In the genomic region with DNA sequence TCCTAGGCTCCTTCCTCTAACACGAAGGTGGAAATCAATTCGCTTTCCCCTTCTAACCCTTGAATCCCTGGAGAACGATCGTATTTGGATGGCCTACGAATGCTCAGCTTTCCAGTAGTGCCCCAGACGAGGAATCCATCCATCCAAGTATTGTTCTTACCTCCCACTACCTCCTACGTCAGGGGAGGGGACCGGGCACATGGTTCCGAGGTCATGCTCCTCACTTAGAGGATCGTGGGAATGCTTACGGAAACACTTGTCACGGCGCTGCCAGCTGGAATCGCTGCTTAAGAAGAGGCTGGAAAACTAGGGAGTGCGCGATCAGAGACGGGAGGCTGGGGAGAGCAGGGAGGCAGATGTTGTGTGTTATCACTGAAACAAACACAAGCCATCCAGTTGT, we compare ENCODE assay signal across 10 cellular contexts. TPM values are rescaled to one million over a fixed set of nuclear protein-coding genes. Genes with fewer than 3 reads are reported as not detected.
DNase-seq lines count a peak whose midpoint lies in the region; ATAC-seq and TF ChIP-seq lines count a peak whose summit lies in the region.
"Had no signal": no experiment of that assay in that cellular context is flagged by ENCODE, and none has a peak within 500 bp of the region (broad histone marks: within the 10 kb centered on the region; RNA-seq: fewer than 3 reads in every experiment).

No MANE protein-coding gene starts in this region.

- peak overlapping the region; percentile 66 for H3K27ac Mint-ChIP-seq in CD8-positive, alpha-beta T cell
- peak overlapping the region in 4 of 5 experiments; percentile 72 to 94 (median 82) for H3K27ac Mint-ChIP-seq in brain

- POLR2A ChIA-PET in CD8-positive, alpha-beta T cell (lab: Charles Lee): no interaction called here

- H3K4me1 Mint-ChIP-seq in CD8-positive, alpha-beta T cell (ENCODE audit: low read depth): peaks cover 90% of the 10 kb centered on the region
- H3K4me1 Mint-ChIP-seq in brain: peaks cover 91% of the 10 kb centered on the region

- H3K27ac ChIP-seq in CD8-positive, alpha-beta T cell (ENCODE audit: low read depth, low read length): no peak overlapping the region
- peak overlapping the region; percentile 56 for H3K27ac ChIP-seq in right cardiac atrium (ENCODE audit: low read length)

- H3K27me3 Mint-ChIP-seq in CD8-positive, alpha-beta T cell (ENCODE audit: low read depth): no peaks in the 10 kb centered on the region
- no peaks in the 10 kb centered on the region for H3K27me3 Mint-ChIP-seq in brain

- no peak for DNase-seq in CD8-positive, alpha-beta T cell
- DNase-seq in right cardiac atrium: peak; percentile 91 to 96 (median 94)
- peak; percentile 26 for DNase-seq in renal cortical epithelial cell (ENCODE audit: low read depth)
- DNase-seq in NK-92 (lab: John Stamatoyannopoulos, UW; ENCODE audit: unreplicated experiment): no peak
- DNase-seq in activated CD8-positive, alpha-beta memory T cell treated with anti-CD3 and anti-CD28 coated beads, Interleukin-2, amount 50 U/mL, for 48 hours: no peak
- DNase-seq in iPS-NIHi11 (ENCODE audit: low spot score): no peak
- DNase-seq in 8988T: no peak
- DNase-seq: DND-41, occipital lobe had no signal

- no peaks in the 10 kb centered on the region for H3K27me3 ChIP-seq in CD8-positive, alpha-beta T cell (ENCODE audit: insufficient read depth, low read length)
- no peaks in the 10 kb centered on the region for H3K27me3 ChIP-seq in right cardiac atrium (ENCODE audit: control insufficient read depth, insufficient read depth)

- peaks cover 87% of the 10 kb centered on the region for H3K4me1 ChIP-seq in CD8-positive, alpha-beta T cell (ENCODE audit: insufficient read depth, low read length)
- peaks cover 55% of the 10 kb centered on the region for H3K4me1 ChIP-seq in right cardiac atrium (ENCODE audit: control insufficient read depth, insufficient read depth, low read length)

- WGBS in right cardiac atrium: 22% methylated on average over 17 of the region's 17 CpGs

- no peak for TF ChIP-seq CTCF in CD8-positive, alpha-beta T cell (IDR thresholded peaks at IDR 0.05)
- no peak for TF ChIP-seq CTCF in brain (conservative IDR thresholded peaks at IDR 0.05)

- no peak for ATAC-seq in CD8-positive, alpha-beta T cell
- ATAC-seq in right cardiac atrium: peak; percentile 70 to 82

- no peak overlapping the region for H3K4me3 Mint-ChIP-seq in CD8-positive, alpha-beta T cell
- peak overlapping the region in 2 of 5 experiments; percentile 27 to 63 for H3K4me3 Mint-ChIP-seq in brain

- intact Hi-C loops in CD8-positive, alpha-beta T cell (cut with DNase I, micrococcal nuclease): no loop called here
- intact Hi-C loops in right cardiac atrium (cut with DNase I): loop anchor here in 2 of 4 donors (5.0 to 10.0 kb wide), 2 partner anchors 36 to 47 kb away; a partner anchor contains a TSS

- CTCF ChIA-PET in CD8-positive, alpha-beta T cell (lab: Charles Lee): interaction anchor here (0.9 to 8.1 kb wide), 6 partner anchors 31 to 267 kb away, joined by 3 to 78 read pairs (median 4); no protein-coding TSS in a partner anchor

- no peaks in the 10 kb centered on the region for H3K9me3 Mint-ChIP-seq in CD8-positive, alpha-beta T cell
- H3K9me3 Mint-ChIP-seq in brain: no peaks in the 10 kb centered on the region

- H3K36me3 ChIP-seq in CD8-positive, alpha-beta T cell (ENCODE audit: insufficient read depth, low read length): peaks cover 20% of the 10 kb centered on the region

- peaks cover 78% of the 10 kb centered on the region for H3K36me3 Mint-ChIP-seq in CD8-positive, alpha-beta T cell
- peaks cover 2% of the 10 kb centered on the region for H3K36me3 Mint-ChIP-seq in brain

- H3K9me3 ChIP-seq in CD8-positive, alpha-beta T cell (ENCODE audit: low read length): no peaks in the 10 kb centered on the region
- no peaks in the 10 kb centered on the region for H3K9me3 ChIP-seq in right cardiac atrium (ENCODE audit: control insufficient read depth, low read length)

- H3K4me3 ChIP-seq in CD8-positive, alpha-beta T cell (ENCODE audit: low read depth, low read length): no peak overlapping the region
- H3K4me3 ChIP-seq in right cardiac atrium (ENCODE audit: low read length): no peak overlapping the region

RNA-seq across cellular contexts. Expression of a gene that starts 47.4 kb away (rescaled TPM):
- 100 to 1,000 TPM; 145 to 151 TPM for total RNA-seq in CD8-positive, alpha-beta T cell
- polyA plus RNA-seq in brain (ENCODE audit: insufficient read depth, low read depth, low replicate concordance) (495 TPM), right cardiac atrium (228 TPM)
- total RNA-seq in right cardiac atrium (100 to 1,000 TPM; 226 to 255 (median 232) TPM), renal cortical epithelial cell (114 and 151 TPM in 2 replicates)

Comparison
In these comparisons a context has a peak if more than half of its experiments do, and no peak if none do; other contexts are left out.
1. DNase-seq: peak in right cardiac atrium (3 of 3) and renal cortical epithelial cell (single experiment); none in CD8-positive, alpha-beta T cell (0 of 7), NK-92 (single experiment), activated CD8-positive, alpha-beta memory T cell treated with anti-CD3 and anti-CD28 coated beads, Interleukin-2, amount 50 U/mL, for 48 hours (single experiment), iPS-NIHi11 (single experiment) and 8988T (single experiment).